17 cellular contexts compared by ENCODE assay signal in genomic region chr1:115714572-115715141, GRCh38. TPM values are rescaled to one million over a fixed set of nuclear protein-coding genes. Genes with fewer than 3 reads are reported as not detected.
DNase-seq lines count a peak whose midpoint lies in the region; ATAC-seq and TF ChIP-seq lines count a peak whose summit lies in the region.
"Had no signal": no experiment of that assay in that cellular context is flagged by ENCODE, and none has a peak within 500 bp of the region (broad histone marks: within the 10 kb centered on the region; RNA-seq: fewer than 3 reads in every experiment).

No MANE protein-coding gene starts in this region.

- H3K4me1 ChIP-seq in PC-3 (ENCODE audit: insufficient read depth, low read length): peaks cover 39% of the 10 kb centered on the region
- no peaks in the 10 kb centered on the region for H3K4me1 ChIP-seq in smooth muscle cell (ENCODE audit: low read depth)

- H2AFZ ChIP-seq in PC-3 (ENCODE audit: low read length): no peak overlapping the region
- no peak overlapping the region for H2AFZ ChIP-seq in smooth muscle cell (ENCODE audit: low read depth)

- H3K4me3 ChIP-seq in PC-3 (ENCODE audit: low read length) (peak overlapping the region; percentile 39; the same call in 1 of the 2 replicates), smooth muscle cell (no peak overlapping the region), H7 (ENCODE audit: insufficient read depth, low read depth, low read length) (no peak overlapping the region)
- H3K4me3 ChIP-seq: left ventricle myocardium inferior, thoracic aorta had no signal

- H3K36me3 ChIP-seq in PC-3 (ENCODE audit: low read depth, low read length) (no peaks in the 10 kb centered on the region; the same call in 1 of the 2 replicates), smooth muscle cell (ENCODE audit: low read depth) (no peaks in the 10 kb centered on the region), H7 (replicated peaks; ENCODE audit: control insufficient read depth, insufficient read depth, low read length) (no peaks in the 10 kb centered on the region)
- H3K36me3 ChIP-seq: thoracic aorta had no signal

- no peaks in the 10 kb centered on the region for H3F3A ChIP-seq in PC-3 (ENCODE audit: low read length, unreplicated experiment)
- no peaks in the 10 kb centered on the region for H3F3A ChIP-seq in smooth muscle cell (ENCODE audit: low read depth)

- intact Hi-C loops in PC-3 (cut with micrococcal nuclease): loop anchor here (2.0 kb wide), 1 partner anchor 72 kb away; no protein-coding TSS in a partner anchor

- H3K9me2 ChIP-seq in PC-3 (replicated peaks; ENCODE audit: low read length): no peaks in the 10 kb centered on the region

- H3K27me3 ChIP-seq in PC-3 (ENCODE audit: low read length) (no peaks in the 10 kb centered on the region), smooth muscle cell (ENCODE audit: low read depth) (no peaks in the 10 kb centered on the region), H7 (ENCODE audit: control insufficient read depth, insufficient read depth, low read length) (no peaks in the 10 kb centered on the region)

- H3K9ac ChIP-seq in PC-3 (ENCODE audit: low read length): peak overlapping the region; percentile 55
- peak overlapping the region; percentile 41 for H3K9ac ChIP-seq in smooth muscle cell (ENCODE audit: low read depth)

- H3K27ac ChIP-seq in PC-3 (ENCODE audit: low read length): peak overlapping the region; percentile 94
- H3K27ac ChIP-seq in smooth muscle cell (ENCODE audit: low read depth): peak overlapping the region; percentile 86
- H3K27ac ChIP-seq: thoracic aorta had no signal

- ATAC-seq in PC-3: peak; percentile 69
- ATAC-seq: Right ventricle myocardium inferior had no signal

- POLR2A ChIA-PET in PC-3 (lab: Charles Lee; ENCODE audit: unreplicated experiment): no interaction called here

- H3K4me2 ChIP-seq in PC-3 (ENCODE audit: low read length) (peak overlapping the region; percentile 77), smooth muscle cell (no peak overlapping the region)

- no peaks in the 10 kb centered on the region for H3K79me2 ChIP-seq in PC-3 (ENCODE audit: low read length)
- no peaks in the 10 kb centered on the region for H3K79me2 ChIP-seq in smooth muscle cell (ENCODE audit: low read depth)

- 38% methylated on average over 1 of the region's 1 CpG for WGBS in smooth muscle cell (ENCODE audit: low lambda C conversion rate)

- TF ChIP-seq CTCF in PC-3 (conservative IDR thresholded peaks at IDR 0.05; ENCODE audit: low read depth, low read length): no peak
- TF ChIP-seq CTCF in smooth muscle cell (IDR thresholded peaks at IDR 0.05; ENCODE audit: borderline replicate concordance, insufficient read depth, poor library complexity, severe bottlenecking): no peak

- no TSS peak for BruUV-seq in PC-3 (replicated peaks; lab: Mats Ljungman, UMichigan)

- no peaks in the 10 kb centered on the region for H4K20me1 ChIP-seq in PC-3 (ENCODE audit: low read length)
- no peaks in the 10 kb centered on the region for H4K20me1 ChIP-seq in smooth muscle cell (ENCODE audit: low read depth)

- no peaks in the 10 kb centered on the region for H3K9me3 ChIP-seq in PC-3 (ENCODE audit: low read length)
- H3K9me3 ChIP-seq in smooth muscle cell (replicated peaks; ENCODE audit: low read depth): no peaks in the 10 kb centered on the region
- H3K9me3 ChIP-seq: left ventricle myocardium inferior, thoracic aorta had no signal

- CTCF ChIA-PET in PC-3 (lab: Charles Lee): interaction anchor here (1.0 to 1.6 kb wide), 3 partner anchors 8 to 106 kb away, joined by 7 to 8 read pairs (median 8); no protein-coding TSS in a partner anchor

- DNase-seq in DMS53 (lab: John Stamatoyannopoulos, UW) (peak; percentile 46), DMS53 treated with DMSO at 0.1 percent for 48 hours (lab: John Stamatoyannopoulos, UW; ENCODE audit: unreplicated experiment) (no peak), PC-3 (peak; percentile 97), iPS-NIHi11 (ENCODE audit: low spot score) (peak; percentile 54), smooth muscle cell (lab: John Stamatoyannopoulos, UW; ENCODE audit: unreplicated experiment) (no peak), H7 (no peak), SKM-1 treated with dmso at 0.1 percent for 144 hours (lab: John Stamatoyannopoulos, UW; ENCODE audit: unreplicated experiment) (no peak), HUDEP-2 (lab: John Stamatoyannopoulos, UW; ENCODE audit: unreplicated experiment in 76 of 76) (no peak)
- DNase-seq: 8988T; activated CD4-positive, alpha-beta memory T cell treated with anti-CD3 and anti-CD28 coated beads for 36 hours; activated effector memory CD4-positive, alpha-beta T cell treated with anti-CD3 and anti-CD28 coated beads, Interleukin-2, amount 50 U/mL, for 16 hours; CD4-positive, alpha-beta T cell; left ventricle myocardium inferior; NCI-H524; T1000 had no signal

RNA-seq across cellular contexts. Expression of gene CASQ2, which starts 53.9 kb away (rescaled TPM):
- total RNA-seq in PC-3 (2014; rRNA removed) (0.17 TPM in 1 of 2 replicates, not detected in the other), smooth muscle cell (not detected in 2 replicates)
- not detected in 2 replicates for polyA plus RNA-seq in smooth muscle cell
- 0.03 TPM in 1 of 2 replicates, not detected in the other for total RNA-seq in H7 (2014; rRNA removed; shearing (Covaris generic))
- total RNA-seq: activated CD4-positive, alpha-beta memory T cell treated with anti-CD3 and anti-CD28 coated beads for 36 hours; CD4-positive, alpha-beta T cell had no signal

Comparison
In these comparisons a context has a peak if more than half of its experiments do, and no peak if none do; other contexts are left out.
1. DNase-seq: peak in DMS53 (single experiment), PC-3 (single experiment) and iPS-NIHi11 (single experiment); none in DMS53 treated with DMSO at 0.1 percent for 48 hours (single experiment), smooth muscle cell (single experiment), H7 (single experiment), SKM-1 treated with dmso at 0.1 percent for 144 hours (single experiment) and HUDEP-2 (0 of 76).